1 cellular context compared by ENCODE assay signal in genomic region chr4:2362286-2363055, GRCh38.
TF ChIP-seq lines count a peak whose summit lies in the region.

No MANE protein-coding gene starts in this region.

TF ChIP-seq in liver, 16 proteins besides CTCF, POLR2A, EP300 and RAD21 (continued from another document):
- TF ChIP-seq REST (IDR thresholded peaks at IDR 0.05) = no peak
